Comparison of ENCODE assay signal across 1 cellular context in the genomic region with DNA sequence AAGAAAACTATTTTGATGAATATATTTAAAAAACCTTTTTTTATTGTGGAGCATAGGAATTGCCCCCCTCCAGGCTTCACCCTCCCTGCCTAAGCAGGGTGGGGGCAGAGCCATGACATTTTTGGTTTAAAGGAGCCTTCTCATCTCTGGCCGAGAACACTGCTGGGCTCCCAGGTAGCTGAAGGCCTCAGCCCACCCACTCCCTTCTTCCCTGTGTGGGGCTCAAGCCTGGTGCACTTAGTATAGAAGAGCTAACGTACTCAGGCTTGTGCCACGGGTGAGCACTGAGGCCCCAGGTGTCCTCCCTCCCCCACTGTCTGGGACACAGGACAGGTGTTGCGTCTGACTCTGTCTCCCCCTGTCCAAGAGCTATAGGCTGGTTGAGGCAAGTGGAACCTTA.
TF ChIP-seq lines count a peak whose summit lies in the region.

No MANE protein-coding gene starts in this region.

TF ChIP-seq in K562, 482 proteins besides CTCF, POLR2A, EP300 and RAD21:
- TF ChIP-seq CBFA2T2 (conservative IDR thresholded peaks at IDR 0.05) (no peak), HDGF (IDR thresholded peaks at IDR 0.05) (no peak), HDAC8 (tag; IDR thresholded peaks at IDR 0.05) (no peak), COPS2 (conservative IDR thresholded peaks at IDR 0.05) (no peak), ZNF764 (CRISPR knock-in tag; IDR thresholded peaks at IDR 0.05; ENCODE audit: low read depth) (no peak), FOS (IDR thresholded peaks at IDR 0.05; ENCODE audit: extremely low read depth, insufficient read length) (no peak), KLF1 (tag; IDR thresholded peaks at IDR 0.05) (no peak), ZNF3 (CRISPR knock-in tag; IDR thresholded peaks at IDR 0.05) (no peak), TAF1 (IDR thresholded peaks at IDR 0.05; ENCODE audit: control insufficient read depth, extremely low read depth, insufficient read depth, low read length, severe bottlenecking) (no peak), EGR1 (conservative IDR thresholded peaks at IDR 0.05) (no peak), FUS (optimal IDR thresholded peaks at IDR 0.05; ENCODE audit: low read depth, low read length) (no peak), MCM2 (IDR thresholded peaks at IDR 0.05; ENCODE audit: low read depth) (no peak), BCOR (IDR thresholded peaks at IDR 0.05) (no peak)
- TF ChIP-seq, protein P1, sequence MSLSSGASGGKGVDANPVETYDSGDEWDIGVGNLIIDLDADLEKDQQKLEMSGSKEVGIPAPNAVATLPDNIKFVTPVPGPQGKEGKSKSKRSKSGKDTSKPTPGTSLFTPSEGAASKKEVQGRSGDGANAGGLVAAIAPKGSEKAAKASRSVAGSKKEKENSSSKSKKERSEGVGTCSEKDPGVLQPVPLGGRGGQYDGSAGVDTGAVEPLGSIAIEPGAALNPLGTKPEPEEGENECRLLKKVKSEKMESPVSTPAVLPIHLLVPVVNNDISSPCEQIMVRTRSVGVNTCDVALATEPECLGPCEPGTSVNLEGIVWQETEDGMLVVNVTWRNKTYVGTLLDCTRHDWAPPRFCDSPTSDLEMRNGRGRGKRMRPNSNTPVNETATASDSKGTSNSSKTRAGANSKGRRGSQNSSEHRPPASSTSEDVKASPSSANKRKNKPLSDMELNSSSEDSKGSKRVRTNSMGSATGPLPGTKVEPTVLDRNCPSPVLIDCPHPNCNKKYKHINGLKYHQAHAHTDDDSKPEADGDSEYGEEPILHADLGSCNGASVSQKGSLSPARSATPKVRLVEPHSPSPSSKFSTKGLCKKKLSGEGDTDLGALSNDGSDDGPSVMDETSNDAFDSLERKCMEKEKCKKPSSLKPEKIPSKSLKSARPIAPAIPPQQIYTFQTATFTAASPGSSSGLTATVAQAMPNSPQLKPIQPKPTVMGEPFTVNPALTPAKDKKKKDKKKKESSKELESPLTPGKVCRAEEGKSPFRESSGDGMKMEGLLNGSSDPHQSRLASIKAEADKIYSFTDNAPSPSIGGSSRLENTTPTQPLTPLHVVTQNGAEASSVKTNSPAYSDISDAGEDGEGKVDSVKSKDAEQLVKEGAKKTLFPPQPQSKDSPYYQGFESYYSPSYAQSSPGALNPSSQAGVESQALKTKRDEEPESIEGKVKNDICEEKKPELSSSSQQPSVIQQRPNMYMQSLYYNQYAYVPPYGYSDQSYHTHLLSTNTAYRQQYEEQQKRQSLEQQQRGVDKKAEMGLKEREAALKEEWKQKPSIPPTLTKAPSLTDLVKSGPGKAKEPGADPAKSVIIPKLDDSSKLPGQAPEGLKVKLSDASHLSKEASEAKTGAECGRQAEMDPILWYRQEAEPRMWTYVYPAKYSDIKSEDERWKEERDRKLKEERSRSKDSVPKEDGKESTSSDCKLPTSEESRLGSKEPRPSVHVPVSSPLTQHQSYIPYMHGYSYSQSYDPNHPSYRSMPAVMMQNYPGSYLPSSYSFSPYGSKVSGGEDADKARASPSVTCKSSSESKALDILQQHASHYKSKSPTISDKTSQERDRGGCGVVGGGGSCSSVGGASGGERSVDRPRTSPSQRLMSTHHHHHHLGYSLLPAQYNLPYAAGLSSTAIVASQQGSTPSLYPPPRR (CRISPR knock-in tag; IDR thresholded peaks at IDR 0.05; ENCODE audit: borderline replicate concordance): no peak
